8 cellular contexts compared by ENCODE assay signal in the genomic region with DNA sequence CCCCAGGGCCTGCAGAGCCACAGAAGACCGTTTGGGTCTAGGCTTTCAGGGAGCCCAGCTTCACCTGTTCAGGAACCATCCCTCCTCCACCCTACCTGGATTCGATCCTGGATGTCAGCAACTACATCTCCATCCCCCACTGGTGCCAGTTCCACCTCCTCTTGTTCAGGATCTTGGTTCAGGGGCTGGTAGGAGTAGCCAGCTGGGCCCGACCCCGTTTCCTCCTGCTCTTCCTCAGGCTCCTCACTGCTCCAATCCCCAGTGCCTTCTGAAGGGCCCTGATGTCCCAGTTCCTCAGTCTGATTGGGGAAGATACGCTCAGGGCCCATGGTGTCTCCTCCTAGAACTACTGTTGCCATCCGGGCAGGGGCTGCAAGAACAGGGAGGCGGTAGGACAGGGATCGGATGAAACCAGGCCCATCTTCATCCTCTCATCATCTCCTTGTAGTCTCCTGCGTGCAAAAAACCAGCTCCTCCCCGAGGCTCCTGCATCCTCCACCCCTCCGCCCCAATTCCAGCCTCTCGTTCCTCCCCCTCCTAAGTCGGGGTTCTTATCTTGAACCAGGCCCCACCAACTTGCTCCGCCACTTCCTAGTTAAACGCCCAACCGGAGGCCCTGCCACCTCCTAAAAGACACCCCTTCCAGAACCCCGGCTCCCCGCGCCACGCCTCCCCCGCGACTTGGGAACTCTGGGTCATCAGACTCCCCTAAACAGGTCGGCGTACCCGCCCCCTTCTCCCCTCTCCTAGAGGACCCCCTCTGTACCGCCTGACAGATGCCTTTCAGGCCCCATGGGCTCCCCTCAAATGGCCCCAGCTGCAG.
DNase-seq lines count a peak whose midpoint lies in the region; ATAC-seq and TF ChIP-seq lines count a peak whose summit lies in the region.

No MANE protein-coding gene starts in this region.

- H3K27ac ChIP-seq in KMS-11 = no peak overlapping the region
- peak overlapping the region; percentile 58 for H3K27ac ChIP-seq in angular gyrus (ENCODE audit: low read depth, low read length)

- peak overlapping the region; percentile 76 for H2AFZ ChIP-seq in KMS-11 (ENCODE audit: low read depth)

- peak overlapping the region; percentile 93 to 97 for H3K4me3 Mint-ChIP-seq in stimulated activated naive CD8-positive, alpha-beta T cell treated with anti-CD3 and anti-CD28 coated beads, Interleukin-15, amount 100 ng/mL, for 72 hours

- peak overlapping the region; percentile 93 to 97 for H3K27ac Mint-ChIP-seq in stimulated activated naive CD8-positive, alpha-beta T cell treated with anti-CD3 and anti-CD28 coated beads, Interleukin-15, amount 100 ng/mL, for 72 hours

- peaks cover 25% of the 10 kb centered on the region; the same call in 1 of the 2 replicates for H3K79me2 ChIP-seq in KMS-11 (ENCODE audit: insufficient read depth, low read depth)

- H3K27me3 ChIP-seq in KMS-11 (ENCODE audit: insufficient read depth, low read depth) = no peaks in the 10 kb centered on the region

- no peaks in the 10 kb centered on the region for H3K36me3 ChIP-seq in KMS-11 (ENCODE audit: insufficient read depth)

- ATAC-seq in GM18907 (IDR thresholded peaks at IDR 0.05; ENCODE audit: unreplicated experiment) (peak; percentile 1), GM18502 (IDR thresholded peaks at IDR 0.05; ENCODE audit: poor library complexity, unreplicated experiment) (no peak)
- no peak for ATAC-seq in stimulated activated naive CD8-positive, alpha-beta T cell treated with anti-CD3 and anti-CD28 coated beads, Interleukin-15, amount 100 ng/mL, for 72 hours

- TF ChIP-seq CTCF in KMS-11 (conservative IDR thresholded peaks at IDR 0.05; ENCODE audit: low read depth, low read length) = no peak

- peaks cover 75% of the 10 kb centered on the region for H3K4me1 Mint-ChIP-seq in stimulated activated naive CD8-positive, alpha-beta T cell treated with anti-CD3 and anti-CD28 coated beads, Interleukin-15, amount 100 ng/mL, for 72 hours

- peak overlapping the region; percentile 34; the same call in 1 of the 2 replicates for H3K9ac ChIP-seq in KMS-11

- no peaks in the 10 kb centered on the region for H3K9me3 Mint-ChIP-seq in stimulated activated naive CD8-positive, alpha-beta T cell treated with anti-CD3 and anti-CD28 coated beads, Interleukin-15, amount 100 ng/mL, for 72 hours

- no peaks in the 10 kb centered on the region for H4K20me1 ChIP-seq in KMS-11 (ENCODE audit: insufficient read depth)

- peaks cover 21% of the 10 kb centered on the region for H3K4me1 ChIP-seq in KMS-11 (ENCODE audit: low read depth, poor library complexity, severe bottlenecking)

- H3K27me3 Mint-ChIP-seq in stimulated activated naive CD8-positive, alpha-beta T cell treated with anti-CD3 and anti-CD28 coated beads, Interleukin-15, amount 100 ng/mL, for 72 hours = no peaks in the 10 kb centered on the region

- no peak overlapping the region for H3K4me3 ChIP-seq in KMS-11 (IDR thresholded peaks at IDR 0.05; ENCODE audit: insufficient read depth, low read depth, low read length)

- peak; percentile 24 for DNase-seq in AG08395 (ENCODE audit: low spot score)
- peak; percentile 21 for DNase-seq in inferior parietal cortex (ENCODE audit: extremely low spot score)
- no peak for DNase-seq in stimulated activated naive CD8-positive, alpha-beta T cell treated with anti-CD3 and anti-CD28 coated beads, Interleukin-15, amount 100 ng/mL, for 72 hours
- no peak for DNase-seq in NCI-H524 (lab: John Stamatoyannopoulos, UW)

- H3K4me2 ChIP-seq in KMS-11 = peak overlapping the region; percentile 90

Comparison
In these comparisons a context has a peak if more than half of its experiments do, and no peak if none do; other contexts are left out.
1. DNase-seq: peak in AG08395 (single experiment) and inferior parietal cortex (single experiment); none in stimulated activated naive CD8-positive, alpha-beta T cell treated with anti-CD3 and anti-CD28 coated beads, Interleukin-15, amount 100 ng/mL, for 72 hours (0 of 2) and NCI-H524 (0 of 2).